1 cellular context compared by ENCODE assay signal in genomic region chr16:3528406-3528805, GRCh38.
TF ChIP-seq lines count a peak whose summit lies in the region.

No MANE protein-coding gene starts in this region.

TF ChIP-seq in K562, 482 proteins besides CTCF, POLR2A, EP300 and RAD21:
- TF ChIP-seq JUND (IDR thresholded peaks at IDR 0.05; ENCODE audit: borderline replicate concordance, low read depth, low read length) (no peak), JUND (tag; IDR thresholded peaks at IDR 0.05; ENCODE audit: borderline replicate concordance, low read depth, low read length) (no peak), ZNF316 (IDR thresholded peaks at IDR 0.05) (no peak), HLTF (IDR thresholded peaks at IDR 0.05) (no peak), FIP1L1 (IDR thresholded peaks at IDR 0.05; ENCODE audit: low read depth, low read length, poor library complexity, severe bottlenecking) (no peak), ARID3B (CRISPR knock-in tag; IDR thresholded peaks at IDR 0.05; ENCODE audit: borderline replicate concordance) (no peak), ZNF583 (CRISPR knock-in tag; IDR thresholded peaks at IDR 0.05) (peak; percentile 88; the same call in 1 of the 2 replicates)
